In the genomic region with DNA sequence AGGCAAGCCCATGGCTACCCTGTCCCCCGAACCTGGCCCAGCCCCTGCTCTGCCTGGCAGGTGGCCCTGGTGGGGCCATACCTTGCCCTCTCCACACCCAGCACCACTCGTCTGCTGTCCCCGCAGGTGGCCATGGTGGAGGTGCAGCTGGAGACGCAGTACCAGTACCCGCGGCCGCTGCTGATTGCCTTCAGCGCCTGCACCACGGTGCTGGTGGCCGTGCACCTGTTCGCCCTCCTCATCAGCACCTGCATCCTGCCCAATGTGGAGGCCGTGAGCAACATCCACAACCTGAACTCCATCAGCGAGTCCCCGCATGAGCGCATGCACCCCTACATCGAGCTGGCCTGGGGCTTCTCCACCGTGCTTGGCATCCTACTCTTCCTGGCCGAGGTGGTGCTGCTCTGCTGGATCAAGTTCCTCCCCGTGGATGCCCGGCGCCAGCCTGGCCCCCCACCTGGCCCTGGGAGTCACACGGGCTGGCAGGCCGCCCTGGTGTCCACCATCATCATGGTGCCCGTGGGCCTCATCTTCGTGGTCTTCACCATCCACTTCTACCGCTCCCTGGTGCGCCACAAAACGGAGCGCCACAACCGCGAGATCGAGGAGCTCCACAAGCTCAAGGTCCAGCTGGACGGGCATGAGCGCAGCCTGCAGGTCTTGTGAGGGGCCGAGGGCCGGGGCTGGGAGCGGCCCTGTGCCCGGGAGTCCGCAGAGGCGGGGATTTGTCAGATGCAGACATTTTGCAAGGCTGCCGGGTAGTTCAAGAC, we compare ENCODE assay signal across 18 cellular contexts.
"Had no signal": no experiment of that assay in that cellular context is flagged by ENCODE, and none has a peak within 500 bp of the region (broad histone marks: within the 10 kb centered on the region; RNA-seq: fewer than 3 reads in every experiment).

No MANE protein-coding gene starts in this region.

- H3K4me3 ChIP-seq: gastrocnemius medialis, heart right ventricle, left lung, pancreas, testis had no signal

- H3K4me1 ChIP-seq: gastrocnemius medialis, heart right ventricle, left lung, pancreas, testis had no signal

- H3K27me3 ChIP-seq: gastrocnemius medialis, heart right ventricle, left lung, pancreas, testis had no signal

- H3K9me3 ChIP-seq: gastrocnemius medialis, heart right ventricle, left lung, pancreas, testis had no signal

- H3K27ac Mint-ChIP-seq: activated CD4-positive, alpha-beta T cell treated with anti-CD3 and anti-CD28 coated beads for 36 hours; activated naive CD4-positive, alpha-beta T cell treated with anti-CD3 and anti-CD28 coated beads for 36 hours; brain had no signal

- H3K36me3 ChIP-seq: gastrocnemius medialis had no signal

- DNase-seq: activated CD4-positive, alpha-beta memory T cell treated with anti-CD3 and anti-CD28 coated beads, Interleukin-2, amount 10 ng/mL, durations not matched to agents 7 days and 5 days; activated CD4-positive, alpha-beta T cell treated with anti-CD3 and anti-CD28 coated beads for 36 hours; activated CD8-positive, alpha-beta memory T cell treated with anti-CD3 and anti-CD28 coated beads, Interleukin-2, amount 50 U/mL, for 4 hours; activated naive CD4-positive, alpha-beta T cell treated with anti-CD3 and anti-CD28 coated beads for 36 hours; effector memory CD4-positive, alpha-beta T cell; gastrocnemius medialis; heart right ventricle; left lung; mesenchymal stem cell; nephron progenitor cell; pancreas; stimulated activated CD4-positive, alpha-beta T cell treated with anti-CD3 and anti-CD28 coated beads, Interleukin-2, amount 100 ng/mL, for 48 hours; stimulated activated naive CD8-positive, alpha-beta T cell treated with anti-CD3 and anti-CD28 coated beads, Interleukin-15, amount 100 ng/mL, for 72 hours; T1000; testis had no signal

- H3K27ac ChIP-seq: epithelial cell of prostate, gastrocnemius medialis, heart right ventricle, left lung, pancreas, testis, VCaP had no signal

- H3K27me3 Mint-ChIP-seq: activated CD4-positive, alpha-beta memory T cell treated with anti-CD3 and anti-CD28 coated beads, Interleukin-2, amount 10 ng/mL, durations not matched to agents 7 days and 5 days; activated CD4-positive, alpha-beta T cell treated with anti-CD3 and anti-CD28 coated beads for 36 hours; stimulated activated naive CD8-positive, alpha-beta T cell treated with anti-CD3 and anti-CD28 coated beads, Interleukin-15, amount 100 ng/mL, for 72 hours had no signal

- H3K4me1 Mint-ChIP-seq: activated CD4-positive, alpha-beta T cell treated with anti-CD3 and anti-CD28 coated beads for 36 hours had no signal

- H3K4me3 Mint-ChIP-seq: activated CD4-positive, alpha-beta memory T cell treated with anti-CD3 and anti-CD28 coated beads, Interleukin-2, amount 10 ng/mL, durations not matched to agents 7 days and 5 days; activated CD4-positive, alpha-beta T cell treated with anti-CD3 and anti-CD28 coated beads for 36 hours; activated naive CD4-positive, alpha-beta T cell treated with anti-CD3 and anti-CD28 coated beads for 36 hours; brain; nephron progenitor cell; stimulated activated naive CD8-positive, alpha-beta T cell treated with anti-CD3 and anti-CD28 coated beads, Interleukin-15, amount 100 ng/mL, for 72 hours had no signal

- H3K9me3 Mint-ChIP-seq: activated CD4-positive, alpha-beta memory T cell treated with anti-CD3 and anti-CD28 coated beads, Interleukin-2, amount 10 ng/mL, durations not matched to agents 7 days and 5 days; activated naive CD4-positive, alpha-beta T cell treated with anti-CD3 and anti-CD28 coated beads for 36 hours; brain; nephron progenitor cell; stimulated activated naive CD8-positive, alpha-beta T cell treated with anti-CD3 and anti-CD28 coated beads, Interleukin-15, amount 100 ng/mL, for 72 hours had no signal

- ATAC-seq: activated CD4-positive, alpha-beta T cell treated with anti-CD3 and anti-CD28 coated beads for 36 hours; gastrocnemius medialis; left lung; pancreas; stimulated activated naive CD8-positive, alpha-beta T cell treated with anti-CD3 and anti-CD28 coated beads, Interleukin-15, amount 100 ng/mL, for 72 hours had no signal
